Comparison of ENCODE assay signal across 17 cellular contexts in genomic region chr10:14674376-14675050, GRCh38.
DNase-seq lines count a peak whose midpoint lies in the region; ATAC-seq and TF ChIP-seq lines count a peak whose summit lies in the region.
"Had no signal": no experiment of that assay in that cellular context is flagged by ENCODE, and none has a peak within 500 bp of the region (broad histone marks: within the 10 kb centered on the region; RNA-seq: fewer than 3 reads in every experiment).

No MANE protein-coding gene starts in this region.

- no peaks in the 10 kb centered on the region for H4K20me1 ChIP-seq in GM23338 (replicated peaks; ENCODE audit: insufficient read depth)
- no peaks in the 10 kb centered on the region for H4K20me1 ChIP-seq in OCI-LY7 (ENCODE audit: insufficient read depth, low read length)

- H3F3A ChIP-seq in GM23338 (replicated peaks; ENCODE audit: low read depth) = no peaks in the 10 kb centered on the region

- H3K27me3 Mint-ChIP-seq in GM23338 (ENCODE audit: insufficient read depth, low read depth, poor library complexity) = peaks cover 2% of the 10 kb centered on the region
- H3K27me3 Mint-ChIP-seq in progenitor cell of endocrine pancreas = no peaks in the 10 kb centered on the region

- BruUV-seq in OCI-LY7 (replicated peaks; lab: Mats Ljungman, UMichigan) = no TSS peak

- TF ChIP-seq CTCF in GM23338 (conservative IDR thresholded peaks at IDR 0.05; ENCODE audit: low read depth in 2 of 2) (no peak), OCI-LY7 (conservative IDR thresholded peaks at IDR 0.05; ENCODE audit: low read length) (no peak), progenitor cell of endocrine pancreas (IDR thresholded peaks at IDR 0.05; ENCODE audit: unreplicated experiment) (no peak)

- H3K79me2 ChIP-seq in GM23338 (replicated peaks; ENCODE audit: insufficient read depth) = no peaks in the 10 kb centered on the region
- H3K79me2 ChIP-seq in OCI-LY7 (ENCODE audit: insufficient read depth, low read depth, low read length) = no peaks in the 10 kb centered on the region

- peaks cover 5% of the 10 kb centered on the region; the same call in 1 of the 2 replicates for H3K9me3 ChIP-seq in OCI-LY7 (ENCODE audit: low read length)
- H3K9me3 ChIP-seq: BE2C had no signal

- DNase-seq in GM23338 (ENCODE audit: low spot score) (peak; percentile 54), OCI-LY7 (ENCODE audit: low spot score) (no peak), kidney tubule cell (ENCODE audit: low spot score) (peak; percentile 78), progenitor cell of endocrine pancreas (ENCODE audit: low spot score, unreplicated experiment) (peak; percentile 25), NCI-H2029 (lab: John Stamatoyannopoulos, UW) (no peak), cerebellar nuclear complex (lab: John Stamatoyannopoulos, UW) (no peak)
- no peak for DNase-seq in stimulated activated CD4-positive, alpha-beta T cell treated with anti-CD3 and anti-CD28 coated beads, Interleukin-4, amount 100 ng/mL, for 1 hour
- DNase-seq: activated CD4-positive, alpha-beta T cell treated with anti-CD3 and anti-CD28 coated beads for 48 hours; BE2C; DMS79; effector CD4-positive, alpha-beta T cell; HFFc6; NCI-H2081 treated with DMSO at 0.1 percent for 48 hours; NK-92 treated with Interleukin-12 subunit alpha and Interleukin-12 subunit beta, amount 100 ng/mL, for 24 hours; stimulated activated naive CD8-positive, alpha-beta T cell treated with anti-CD3 and anti-CD28 coated beads, Interleukin-15, amount 100 ng/mL, for 72 hours had no signal

- H3K36me3 ChIP-seq in GM23338 (ENCODE audit: insufficient read depth) (no peaks in the 10 kb centered on the region), OCI-LY7 (ENCODE audit: insufficient read depth, low read length) (peaks cover 3% of the 10 kb centered on the region; the same call in 1 of the 2 replicates)
- H3K36me3 ChIP-seq: BE2C had no signal

- H3K9me2 ChIP-seq in GM23338 (ENCODE audit: insufficient read depth) = no peaks in the 10 kb centered on the region
- no peaks in the 10 kb centered on the region for H3K9me2 ChIP-seq in OCI-LY7 (ENCODE audit: insufficient read depth, low read length)

- no peak overlapping the region for H3K27ac Mint-ChIP-seq in GM23338
- H3K27ac Mint-ChIP-seq in progenitor cell of endocrine pancreas = peak overlapping the region; percentile 95
- H3K27ac Mint-ChIP-seq: activated naive CD4-positive, alpha-beta T cell treated with anti-CD3 and anti-CD28 coated beads, Interleukin-2, amount 50 U/mL, for 72 hours; HFFc6; stimulated activated naive CD8-positive, alpha-beta T cell treated with anti-CD3 and anti-CD28 coated beads, Interleukin-15, amount 100 ng/mL, for 72 hours had no signal

- H3K4me3 ChIP-seq in GM23338 (no peak overlapping the region), OCI-LY7 (ENCODE audit: low read depth, low read length, poor library complexity, severe bottlenecking) (no peak overlapping the region)

- H3K4me2 ChIP-seq in GM23338 (peak overlapping the region; percentile 34), OCI-LY7 (ENCODE audit: low read length) (peak overlapping the region; percentile 64)

- ATAC-seq in GM23338 (peak; percentile 95), GM18909 (IDR thresholded peaks at IDR 0.05; ENCODE audit: poor library complexity, unreplicated experiment) (no peak)
- ATAC-seq: activated naive CD4-positive, alpha-beta T cell treated with anti-CD3 and anti-CD28 coated beads, Interleukin-2, amount 50 U/mL, for 72 hours; stimulated activated naive CD8-positive, alpha-beta T cell treated with anti-CD3 and anti-CD28 coated beads, Interleukin-15, amount 100 ng/mL, for 72 hours had no signal

- CTCF ChIA-PET in OCI-LY7 (lab: Charles Lee; ENCODE audit: unreplicated experiment) = no interaction called here

- H3K9me3 Mint-ChIP-seq in GM23338 (peaks cover 4% of the 10 kb centered on the region; the same call in 2 of the 3 replicates), progenitor cell of endocrine pancreas (ENCODE audit: low read depth) (no peaks in the 10 kb centered on the region)
- H3K9me3 Mint-ChIP-seq: activated naive CD4-positive, alpha-beta T cell treated with anti-CD3 and anti-CD28 coated beads, Interleukin-2, amount 50 U/mL, for 72 hours; HFFc6; stimulated activated naive CD8-positive, alpha-beta T cell treated with anti-CD3 and anti-CD28 coated beads, Interleukin-15, amount 100 ng/mL, for 72 hours had no signal

- peak overlapping the region; percentile 4; the same call in 2 of the 3 replicates for H3K4me3 Mint-ChIP-seq in GM23338
- peak overlapping the region; percentile 19 for H3K4me3 Mint-ChIP-seq in progenitor cell of endocrine pancreas (ENCODE audit: low read depth)
- H3K4me3 Mint-ChIP-seq: HFFc6; stimulated activated naive CD8-positive, alpha-beta T cell treated with anti-CD3 and anti-CD28 coated beads, Interleukin-15, amount 100 ng/mL, for 72 hours had no signal

- H3K36me3 Mint-ChIP-seq in GM23338 (ENCODE audit: low read depth) (0 out of 3 replicates have a peak, but pooled peaks cover 3% of the 10 kb centered on the region), progenitor cell of endocrine pancreas (ENCODE audit: insufficient read depth) (no peaks in the 10 kb centered on the region)
- H3K36me3 Mint-ChIP-seq: activated naive CD4-positive, alpha-beta T cell treated with anti-CD3 and anti-CD28 coated beads, Interleukin-2, amount 50 U/mL, for 72 hours had no signal

- H3K4me1 ChIP-seq in GM23338 (ENCODE audit: insufficient read depth) = peaks cover 22% of the 10 kb centered on the region
- peaks cover 28% of the 10 kb centered on the region for H3K4me1 ChIP-seq in OCI-LY7 (ENCODE audit: insufficient read depth, low read length, poor library complexity, severe bottlenecking)

- H2AFZ ChIP-seq in GM23338 (no peak overlapping the region), OCI-LY7 (ENCODE audit: low read length) (peak overlapping the region; percentile 97)

- H3K27me3 ChIP-seq in GM23338 (ENCODE audit: insufficient read depth) = no peaks in the 10 kb centered on the region
- H3K27me3 ChIP-seq: BE2C had no signal

- intact Hi-C loops in OCI-LY7 (cut with micrococcal nuclease; ENCODE audit: unreplicated experiment) = no loop called here

- POLR2A ChIA-PET in OCI-LY7 (lab: Charles Lee) = interaction anchor here (0.6 to 1.5 kb wide), 5 partner anchors 8 to 35 kb away, joined by 3 to 5 read pairs (median 3); no protein-coding TSS in a partner anchor

- peaks cover 24% of the 10 kb centered on the region for H3K4me1 Mint-ChIP-seq in GM23338
- peaks cover 45% of the 10 kb centered on the region for H3K4me1 Mint-ChIP-seq in progenitor cell of endocrine pancreas (ENCODE audit: low read depth)

- H3K27ac ChIP-seq in GM23338 (ENCODE audit: low read depth) (no peak overlapping the region), OCI-LY7 (ENCODE audit: low read depth, low read length, poor library complexity, severe bottlenecking) (no peak overlapping the region)

TF ChIP-seq in GM23338, 12 proteins besides CTCF, POLR2A, EP300 and RAD21 (continues in another document):
- no peak for TF ChIP-seq ZNF331 (CRISPR knock-in tag; IDR thresholded peaks at IDR 0.05; ENCODE audit: low read depth)
- no peak for TF ChIP-seq NANOG (IDR thresholded peaks at IDR 0.05; ENCODE audit: borderline replicate concordance)
- no peak for TF ChIP-seq ETS1 (IDR thresholded peaks at IDR 0.05)
- TF ChIP-seq CREB1 (CRISPR knock-in tag; IDR thresholded peaks at IDR 0.05; ENCODE audit: low read depth) = no peak
- TF ChIP-seq EZH2 (IDR thresholded peaks at IDR 0.05; ENCODE audit: low read depth, unreplicated experiment) = no peak
- TF ChIP-seq REST (IDR thresholded peaks at IDR 0.05; ENCODE audit: unreplicated experiment) = no peak
- no peak for TF ChIP-seq ZNF114 (CRISPR knock-in tag; IDR thresholded peaks at IDR 0.05)
- no peak for TF ChIP-seq POLR2AphosphoS5 (IDR thresholded peaks at IDR 0.05; ENCODE audit: low read depth)

Comparison
In these comparisons a context has a peak if more than half of its experiments do, and no peak if none do; other contexts are left out.
1. DNase-seq: peak in GM23338 (single experiment), kidney tubule cell (single experiment) and progenitor cell of endocrine pancreas (single experiment); none in OCI-LY7 (single experiment), NCI-H2029 (single experiment), stimulated activated CD4-positive, alpha-beta T cell treated with anti-CD3 and anti-CD28 coated beads, Interleukin-4, amount 100 ng/mL, for 1 hour (single experiment) and cerebellar nuclear complex (0 of 2).